28 cellular contexts compared by ENCODE assay signal in the genomic region with DNA sequence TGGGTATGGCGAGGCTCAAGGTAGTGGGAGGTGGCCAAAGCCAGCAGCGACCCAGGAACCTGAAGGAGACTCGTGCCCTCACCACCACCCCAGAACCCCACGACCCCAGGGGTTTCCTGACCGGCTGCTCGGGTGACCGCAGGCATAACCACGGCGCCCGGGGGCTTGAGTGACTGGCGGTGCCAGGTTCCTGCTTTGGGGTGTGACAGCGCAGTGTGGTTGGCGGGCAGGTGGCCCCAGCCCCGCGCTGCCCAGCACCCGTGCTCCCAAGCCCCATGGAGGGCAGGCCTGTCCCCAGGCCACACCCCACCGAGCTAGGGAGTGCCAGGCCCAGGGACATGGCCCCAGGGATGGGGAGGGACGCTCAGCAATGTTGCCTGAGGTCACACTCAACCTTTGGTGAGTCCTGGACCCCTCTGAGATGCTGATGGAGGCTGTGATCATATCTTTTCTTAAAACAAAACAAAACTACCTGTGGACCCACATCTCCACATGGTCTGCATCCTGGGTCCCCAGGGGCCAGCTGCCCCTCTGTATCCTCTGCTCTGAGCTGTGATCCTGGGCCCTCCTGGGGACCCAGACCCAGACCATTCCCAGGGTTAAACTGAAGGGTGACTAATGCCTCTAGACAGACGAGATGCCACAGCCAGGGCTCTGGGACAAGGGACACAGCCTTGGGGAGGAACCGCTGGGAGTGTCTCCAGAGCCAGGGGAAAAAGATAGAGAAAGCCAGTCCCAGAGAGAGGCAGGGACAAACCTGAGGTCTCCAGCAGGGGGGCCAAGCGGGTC. TPM values are rescaled to one million over a fixed set of nuclear protein-coding genes. Genes with fewer than 3 reads are reported as not detected.
"Had no signal": no experiment of that assay in that cellular context is flagged by ENCODE, and none has a peak within 500 bp of the region (broad histone marks: within the 10 kb centered on the region; RNA-seq: fewer than 3 reads in every experiment).

No MANE protein-coding gene starts in this region.

- H3K4me3 ChIP-seq: breast epithelium, colonic mucosa, dorsolateral prefrontal cortex, esophagus squamous epithelium, gastrocnemius medialis, left lung, thyroid gland had no signal

- H3K4me1 ChIP-seq: breast epithelium, colonic mucosa, esophagus squamous epithelium, gastrocnemius medialis, left lung, thyroid gland had no signal

- H3K27ac Mint-ChIP-seq: activated naive CD8-positive, alpha-beta T cell; activated T-helper 2 cell treated with anti-CD3 and anti-CD28 coated beads, Interferon-gamma antibody, Interleukin-2, Interleukin-4, amounts not matched to agents 10 μg/mL and 5 μg/mL and 100 μg/mL, durations not matched to agents 14 hours and 24 hours and 36 hours; WTC11 had no signal

- H3K27ac ChIP-seq: breast epithelium, colonic mucosa, dorsolateral prefrontal cortex, esophagus squamous epithelium, gastrocnemius medialis, left lung, parathyroid adenoma, thyroid gland had no signal

- H3K36me3 ChIP-seq: breast epithelium, colonic mucosa, esophagus squamous epithelium, gastrocnemius medialis, left lung, thyroid gland had no signal

- H3K79me2 ChIP-seq: parathyroid adenoma had no signal

- H3K4me1 Mint-ChIP-seq: WTC11 had no signal

- H3K9ac ChIP-seq: parathyroid adenoma had no signal

- H2AFZ ChIP-seq: parathyroid adenoma had no signal

- H3K9me3 Mint-ChIP-seq: WTC11 had no signal

- H3K36me3 Mint-ChIP-seq: WTC11 had no signal

- DNase-seq: activated CD8-positive, alpha-beta memory T cell treated with anti-CD3 and anti-CD28 coated beads, Interleukin-2, amount 50 U/mL, for 48 hours; activated naive CD4-positive, alpha-beta T cell; activated T-cell treated with anti-CD3 and anti-CD28 coated beads, Interleukin-2, amount 50 U/mL, for 4 hours; amniotic stem cell; colonic mucosa; dorsolateral prefrontal cortex; esophagus squamous epithelium; gastrocnemius medialis; kidney glomerular epithelial cell; mammary epithelial cell; midbrain; nucleus accumbens; stimulated activated CD4-positive, alpha-beta T cell treated with anti-CD3 and anti-CD28 coated beads, Interleukin-4, amount 100 ng/mL, for 24 hours; stimulated activated naive CD8-positive, alpha-beta T cell treated with anti-CD3 and anti-CD28 coated beads, Interleukin-15, Interleukin-2, amounts not matched to agents 100 U/mL and 50 U/mL, for 24 hours; substantia nigra; T-helper 1 cell; thyroid gland had no signal

- ATAC-seq: activated T-cell treated with anti-CD3 and anti-CD28 coated beads, Interleukin-2, amount 50 U/mL, for 4 hours; gastrocnemius medialis; left lung; right cardiac atrium; stimulated activated naive CD8-positive, alpha-beta T cell treated with anti-CD3 and anti-CD28 coated beads, Interleukin-15, Interleukin-2, amounts not matched to agents 100 U/mL and 50 U/mL, for 24 hours; WTC11 had no signal

- H3K9me3 ChIP-seq: breast epithelium, colonic mucosa, esophagus squamous epithelium, gastrocnemius medialis, left lung, thyroid gland had no signal

- H3K27me3 ChIP-seq: breast epithelium, colonic mucosa, thyroid gland had no signal

- H3K4me3 Mint-ChIP-seq: activated naive CD8-positive, alpha-beta T cell; activated T-cell treated with anti-CD3 and anti-CD28 coated beads, Interleukin-2, amount 50 U/mL, for 4 hours; central memory CD8-positive, alpha-beta T cell; nephron; WTC11 had no signal

RNA-seq across cellular contexts. Expression of a gene that starts 13.0 kb away (rescaled TPM):
- total RNA-seq: activated T-cell treated with anti-CD3 and anti-CD28 coated beads, Interleukin-2, amount 50 U/mL, for 4 hours; activated T-helper 2 cell treated with anti-CD3 and anti-CD28 coated beads, Interferon-gamma antibody, Interleukin-2, Interleukin-4, amounts not matched to agents 10 μg/mL and 5 μg/mL and 100 μg/mL, durations not matched to agents 14 hours and 24 hours and 36 hours; breast epithelium; colonic mucosa; dorsolateral prefrontal cortex; esophagus squamous epithelium; gastrocnemius medialis; left lung; mammary epithelial cell; pulmonary artery endothelial cell; right cardiac atrium; thyroid gland; ureter; WTC11 had no signal
- polyA plus RNA-seq: mammary epithelial cell, right cardiac atrium had no signal

RNA-seq across cellular contexts. Expression of a gene that starts 39.3 kb away (rescaled TPM):
- total RNA-seq: mammary epithelial cell had no signal
